ENCODE assay signal across 13 cellular contexts in the genomic region with DNA sequence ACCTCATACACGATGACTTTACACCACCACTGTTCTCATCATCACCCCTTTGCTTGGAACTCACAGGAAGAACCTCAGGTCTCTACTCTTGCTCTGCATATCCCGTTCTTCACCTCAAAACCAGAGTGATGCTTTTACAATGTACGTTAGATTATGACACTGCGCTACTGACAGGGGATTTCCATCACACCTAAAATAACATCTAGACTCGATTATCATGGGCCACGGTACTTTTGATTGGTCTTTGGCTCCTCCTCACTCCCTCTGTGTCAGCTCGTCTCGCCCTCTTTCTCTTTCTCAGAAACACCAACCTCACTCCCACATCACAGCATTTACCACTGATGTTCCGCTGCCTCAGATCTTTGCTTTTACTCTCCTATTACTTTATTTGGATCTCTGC.
DNase-seq lines count a peak whose midpoint lies in the region; ATAC-seq, FAIRE-seq and TF ChIP-seq lines count a peak whose summit lies in the region.
"Had no signal": no experiment of that assay in that cellular context is flagged by ENCODE, and none has a peak within 500 bp of the region (broad histone marks: within the 10 kb centered on the region; RNA-seq: fewer than 3 reads in every experiment).

No MANE protein-coding gene starts in this region.

- no peaks in the 10 kb centered on the region for H3K4me1 ChIP-seq in GM12878 (ENCODE audit: control insufficient read depth, insufficient read depth, low read length)

- no peak overlapping the region for H3K4me3 ChIP-seq in GM12878
- H3K4me3 ChIP-seq: MG63 had no signal

- no peak overlapping the region for H2AFZ ChIP-seq in GM12878 (ENCODE audit: control insufficient read depth, low read depth, low read length)

- no TSS peak for BruUV-seq in GM12878 (replicated peaks; lab: Mats Ljungman, UMichigan)

- H3K9ac ChIP-seq in GM12878 (ENCODE audit: control insufficient read depth, insufficient read depth, low read length): no peak overlapping the region

- H3K9me3 ChIP-seq in GM12878 (replicated peaks; ENCODE audit: control insufficient read depth, insufficient read depth, low read length): no peaks in the 10 kb centered on the region
- H3K9me3 ChIP-seq: MG63 had no signal

- FAIRE-seq in GM18507 (lab: Jason Lieb, UNC) (peak; percentile 73), GM12878 (lab: Jason Lieb, UNC) (no peak)

- peak; percentile 57 for ATAC-seq in GM19467 (IDR thresholded peaks at IDR 0.05; ENCODE audit: unreplicated experiment)
- ATAC-seq in HG03378 (IDR thresholded peaks at IDR 0.05; ENCODE audit: unreplicated experiment): peak; percentile 82
- ATAC-seq in GM12878: peak; percentile 87
- ATAC-seq: left cardiac atrium had no signal

- RAD21 ChIA-PET in GM12878 (lab: Charles Lee; ENCODE audit: unreplicated experiment): no interaction called here

- peak; percentile 50 to 70; a peak in 3 of 4 replicates for TF ChIP-seq EP300 in GM12878 (IDR thresholded peaks at IDR 0.05; ENCODE audit: borderline replicate concordance in 1 of 2, control insufficient read depth in 1 of 2, low read depth in 2 of 2, low read length in 2 of 2)

- H3K27ac ChIP-seq in GM12878 (ENCODE audit: control insufficient read depth, insufficient read depth): no peak overlapping the region

- in situ Hi-C loops in GM12878 (cut with MboI): no loop called here

- CTCF ChIA-PET in GM12878 (lab: Yijun Ruan, JAX): no interaction called here

- WGBS in GM12878 (ENCODE audit: insufficient coverage, insufficient replicate concordance, low lambda C conversion rate, missing lambda C conversion rate): 2% methylated on average over 9 of the region's 9 CpGs

- 0 out of 2 replicates have a peak overlapping the region, but pooled peaks have one; percentile 30 for H3K4me2 ChIP-seq in GM12878 (ENCODE audit: control insufficient read depth, insufficient read depth)

- no peak for TF ChIP-seq CTCF in GM12878 (IDR thresholded peaks at IDR 0.05 in 2 of 3, conservative IDR thresholded peaks at IDR 0.05 in 1 of 3; ENCODE audit: control insufficient read depth in 2 of 3, extremely low read depth in 1 of 3, insufficient read depth in 1 of 3, low read depth in 3 of 3, low read length in 3 of 3)

- POLR2A ChIA-PET in GM12878 (lab: Charles Lee): no interaction called here

- H3K27me3 ChIP-seq in GM12878 (replicated peaks in 1 of 2; ENCODE audit: control insufficient read depth in 2 of 2, insufficient read depth in 2 of 2, low read length in 1 of 2): no peaks in the 10 kb centered on the region
- H3K27me3 ChIP-seq: MG63 had no signal

- no peak for TF ChIP-seq POLR2A in GM12878 (IDR thresholded peaks at IDR 0.05; ENCODE audit: low read depth, low read length)

- DNase-seq in GM18507 (ENCODE audit: extremely low spot score, insufficient read length, low read depth): peak; percentile 3
- DNase-seq in GM12878 (ENCODE audit: low read depth, low spot score): peak; percentile 59
- DNase-seq in SK-N-DZ (ENCODE audit: low spot score): no peak
- no peak for DNase-seq in germinal center (ENCODE audit: low spot score)
- no peak for DNase-seq in NCI-H526 treated with DMSO at 0.1 percent for 48 hours (lab: John Stamatoyannopoulos, UW)
- DNase-seq: activated gamma-delta T cell treated with Interleukin-2 at 50 U/mL for 16 hours, HFFc6, left cardiac atrium, MG63, naive B cell, SW 1271 had no signal

- H3K36me3 ChIP-seq in GM12878 (ENCODE audit: control insufficient read depth in 2 of 2, insufficient read depth in 2 of 2, low read length in 1 of 2): no peaks in the 10 kb centered on the region
- H3K36me3 ChIP-seq: MG63 had no signal

- no peaks in the 10 kb centered on the region for H4K20me1 ChIP-seq in GM12878 (ENCODE audit: control insufficient read depth, insufficient read depth)

- TF ChIP-seq RAD21 in GM12878 (IDR thresholded peaks at IDR 0.05; ENCODE audit: insufficient read depth, low read depth, low read length): no peak

- H3K79me2 ChIP-seq in GM12878 (ENCODE audit: control insufficient read depth, insufficient read depth, low read length): no peaks in the 10 kb centered on the region

- intact Hi-C loops in GM12878 (cut with micrococcal nuclease; ENCODE audit: unreplicated experiment): no loop called here

- SMC1A ChIA-PET in GM12878 (lab: Charles Lee; ENCODE audit: uncharacterized antibody, unreplicated experiment): no interaction called here

TF ChIP-seq in GM12878, 131 proteins besides CTCF, POLR2A, EP300 and RAD21 (continues in another document):
- TF ChIP-seq TBL1XR1 (IDR thresholded peaks at IDR 0.05; ENCODE audit: low read depth, low read length): no peak
- TF ChIP-seq, protein P1, sequence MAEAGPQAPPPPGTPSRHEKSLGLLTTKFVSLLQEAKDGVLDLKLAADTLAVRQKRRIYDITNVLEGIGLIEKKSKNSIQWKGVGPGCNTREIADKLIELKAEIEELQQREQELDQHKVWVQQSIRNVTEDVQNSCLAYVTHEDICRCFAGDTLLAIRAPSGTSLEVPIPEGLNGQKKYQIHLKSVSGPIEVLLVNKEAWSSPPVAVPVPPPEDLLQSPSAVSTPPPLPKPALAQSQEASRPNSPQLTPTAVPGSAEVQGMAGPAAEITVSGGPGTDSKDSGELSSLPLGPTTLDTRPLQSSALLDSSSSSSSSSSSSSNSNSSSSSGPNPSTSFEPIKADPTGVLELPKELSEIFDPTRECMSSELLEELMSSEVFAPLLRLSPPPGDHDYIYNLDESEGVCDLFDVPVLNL (IDR thresholded peaks at IDR 0.05; ENCODE audit: low read depth, low read length): no peak
- no peak for TF ChIP-seq GABPA (IDR thresholded peaks at IDR 0.05; ENCODE audit: low read depth)
- no peak for TF ChIP-seq RBBP5 (conservative IDR thresholded peaks at IDR 0.05)
- TF ChIP-seq NFXL1 (IDR thresholded peaks at IDR 0.05; ENCODE audit: borderline replicate concordance): no peak
- TF ChIP-seq WRNIP1 (IDR thresholded peaks at IDR 0.05; ENCODE audit: borderline replicate concordance, low read depth, low read length): no peak
- TF ChIP-seq CHD1 (IDR thresholded peaks at IDR 0.05; ENCODE audit: low read depth, low read length): no peak
- TF ChIP-seq SRF (IDR thresholded peaks at IDR 0.05; ENCODE audit: low read depth in 2 of 2, low read length in 2 of 2): no peak
- TF ChIP-seq NFIC (IDR thresholded peaks at IDR 0.05; ENCODE audit: low read depth, low read length): 0 out of 2 replicates have a peak, but pooled peaks have one; percentile 29
- no peak for TF ChIP-seq USF1 (IDR thresholded peaks at IDR 0.05; ENCODE audit: borderline replicate concordance, extremely low read length, insufficient read depth, low read depth, low read length)
- peak; percentile 52; the same call in 1 of the 2 replicates for TF ChIP-seq BACH1 (IDR thresholded peaks at IDR 0.05; ENCODE audit: borderline replicate concordance)
- TF ChIP-seq BMI1 (IDR thresholded peaks at IDR 0.05; ENCODE audit: borderline replicate concordance): no peak
- no peak for TF ChIP-seq TCF7 (IDR thresholded peaks at IDR 0.05; ENCODE audit: borderline replicate concordance)
- no peak for TF ChIP-seq SUZ12 (IDR thresholded peaks at IDR 0.05; ENCODE audit: unreplicated experiment)
- no peak for TF ChIP-seq USF2 (IDR thresholded peaks at IDR 0.05; ENCODE audit: borderline replicate concordance, low read depth, low read length)
- no peak for TF ChIP-seq JUNB (IDR thresholded peaks at IDR 0.05)
- TF ChIP-seq, protein P2, sequence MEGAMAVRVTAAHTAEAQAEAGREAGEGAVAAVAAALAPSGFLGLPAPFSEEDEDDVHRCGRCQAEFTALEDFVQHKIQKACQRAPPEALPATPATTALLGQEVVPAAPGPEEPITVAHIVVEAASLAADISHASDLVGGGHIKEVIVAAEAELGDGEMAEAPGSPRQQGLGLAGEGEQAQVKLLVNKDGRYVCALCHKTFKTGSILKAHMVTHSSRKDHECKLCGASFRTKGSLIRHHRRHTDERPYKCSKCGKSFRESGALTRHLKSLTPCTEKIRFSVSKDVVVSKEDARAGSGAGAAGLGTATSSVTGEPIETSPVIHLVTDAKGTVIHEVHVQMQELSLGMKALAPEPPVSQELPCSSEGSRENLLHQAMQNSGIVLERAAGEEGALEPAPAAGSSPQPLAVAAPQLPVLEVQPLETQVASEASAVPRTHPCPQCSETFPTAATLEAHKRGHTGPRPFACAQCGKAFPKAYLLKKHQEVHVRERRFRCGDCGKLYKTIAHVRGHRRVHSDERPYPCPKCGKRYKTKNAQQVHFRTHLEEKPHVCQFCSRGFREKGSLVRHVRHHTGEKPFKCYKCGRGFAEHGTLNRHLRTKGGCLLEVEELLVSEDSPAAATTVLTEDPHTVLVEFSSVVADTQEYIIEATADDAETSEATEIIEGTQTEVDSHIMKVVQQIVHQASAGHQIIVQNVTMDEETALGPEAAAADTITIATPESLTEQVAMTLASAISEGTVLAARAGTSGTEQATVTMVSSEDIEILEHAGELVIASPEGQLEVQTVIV (IDR thresholded peaks at IDR 0.05; ENCODE audit: borderline replicate concordance, partially characterized antibody): no peak

Comparison
In these comparisons a context has a peak if more than half of its experiments do, and no peak if none do; other contexts are left out.
1. DNase-seq: peak in GM18507 (single experiment) and GM12878 (single experiment); none in SK-N-DZ (single experiment), germinal center (single experiment) and NCI-H526 treated with DMSO at 0.1 percent for 48 hours (single experiment).
2. Peak in every context shown above with its lines, with median percentiles within 50 percentile points of each other: ATAC-seq.